Comparison of ENCODE assay signal across 8 cellular contexts in genomic region chr3:48847053-48847585, GRCh38. TPM values are rescaled to one million over a fixed set of nuclear protein-coding genes. Genes with fewer than 3 reads are reported as not detected.
DNase-seq lines count a peak whose midpoint lies in the region; ATAC-seq and TF ChIP-seq lines count a peak whose summit lies in the region.

No MANE protein-coding gene starts in this region.

- no peak for TF ChIP-seq CTCF in AG04450 (IDR thresholded peaks at IDR 0.05; ENCODE audit: low read depth, low read length)

- ATAC-seq in GM18909 (IDR thresholded peaks at IDR 0.05; ENCODE audit: poor library complexity, unreplicated experiment) (peak; percentile 34), HG03354 (IDR thresholded peaks at IDR 0.05; ENCODE audit: poor library complexity, severe bottlenecking, unreplicated experiment) (peak; percentile 39)
- peak; percentile 48 for ATAC-seq in effector memory CD8-positive, alpha-beta T cell (replicated peaks)

- H3K9me3 Mint-ChIP-seq in effector memory CD8-positive, alpha-beta T cell, result no peaks in the 10 kb centered on the region

- H3K4me1 Mint-ChIP-seq in effector memory CD8-positive, alpha-beta T cell (ENCODE audit: low read depth in 2 of 2), result peaks cover 17 to 22% of the 10 kb centered on the region in 2 donors

- H3K4me3 Mint-ChIP-seq in effector memory CD8-positive, alpha-beta T cell, result peak overlapping the region; percentile 87 to 96

- H3K4me3 ChIP-seq in AG04450 (ENCODE audit: low read depth, low read length), result peak overlapping the region; percentile 88

- CTCF ChIA-PET in AG04450 (lab: Charles Lee), result interaction anchor here (0.6 kb wide), 1 partner anchor 183 kb away, joined by 3 read pairs; no protein-coding TSS in a partner anchor

- no peak for DNase-seq in AG04450 (ENCODE audit: low read depth, low spot score)
- peak; percentile 83 for DNase-seq in NCI-H69 (lab: John Stamatoyannopoulos, UW)
- peak; percentile 18 to 45 (median 33) for DNase-seq in activated CD8-positive, alpha-beta memory T cell treated with anti-CD3 and anti-CD28 coated beads for 48 hours (ENCODE audit: low read depth in 2 of 3, low spot score in 2 of 3)
- DNase-seq in effector memory CD8-positive, alpha-beta T cell, result peak; percentile 28 to 38 (median 37)
- DNase-seq in lung microvascular endothelial cell (ENCODE audit: low read depth in 2 of 2), result peak; percentile 73 to 79
- DNase-seq in stimulated activated CD4-positive, alpha-beta T cell treated with anti-CD3 and anti-CD28 coated beads, TNF-alpha, amount 100 ng/mL, for 4 hours (ENCODE audit: low read depth in 3 of 3), result peak; percentile 13 to 27 (median 18)

- H3K9me3 ChIP-seq in AG04450 (ENCODE audit: control insufficient read depth, insufficient read depth, low read length), result no peaks in the 10 kb centered on the region

- POLR2A ChIA-PET in AG04450 (lab: Yijun Ruan, JAX), result interaction anchor here (0.6 to 1.0 kb wide), 3 partner anchors 11 to 109 kb away, joined by 3 to 6 read pairs (median 3); partner anchors contain the start of gene ARIH2

- H3K27me3 Mint-ChIP-seq in effector memory CD8-positive, alpha-beta T cell, result no peaks in the 10 kb centered on the region

- peak overlapping the region; percentile 57 for H3K27ac ChIP-seq in AG04450 (ENCODE audit: low read depth, low read length)

- peak overlapping the region; percentile 97 to 98 for H3K27ac Mint-ChIP-seq in effector memory CD8-positive, alpha-beta T cell

- H3K27me3 ChIP-seq in AG04450 (ENCODE audit: control insufficient read depth, insufficient read depth, low read length), result no peaks in the 10 kb centered on the region

- H3K36me3 Mint-ChIP-seq in effector memory CD8-positive, alpha-beta T cell (ENCODE audit: insufficient read depth), result peaks cover 4% of the 10 kb centered on the region

RNA-seq across cellular contexts. Expression of gene PRKAR2A, which starts 0.6 kb away (rescaled TPM):
- 19.6 and 20.7 TPM in 2 replicates for polyA plus RNA-seq in AG04450 (2011; rRNA removed)
- polyA minus RNA-seq in AG04450 (2011; rRNA and poly(A)+ RNA removed), result 42.2 and 56.3 TPM in 2 replicates
- total RNA-seq in lung microvascular endothelial cell, result 22.9 and 26.6 TPM in 2 replicates

RNA-seq across cellular contexts. Expression of gene SLC25A20, which starts 51.6 kb away (rescaled TPM):
- polyA plus RNA-seq in AG04450 (2011; rRNA removed), result 26.6 and 30.0 TPM in 2 replicates
- polyA minus RNA-seq in AG04450 (2011; rRNA and poly(A)+ RNA removed), result 14.3 and 15.4 TPM in 2 replicates
- total RNA-seq in lung microvascular endothelial cell, result 15.3 and 25.2 TPM in 2 replicates
